In genomic region chr1:70666381-70667140, GRCh38 we compare ENCODE assay signal across 12 cellular contexts.
"Had no signal": no experiment of that assay in that cellular context is flagged by ENCODE, and none has a peak within 500 bp of the region (broad histone marks: within the 10 kb centered on the region; RNA-seq: fewer than 3 reads in every experiment).

No MANE protein-coding gene starts in this region.

- H3K4me1 ChIP-seq: thyroid gland had no signal

- H3K9me3 Mint-ChIP-seq: activated CD4-positive, alpha-beta memory T cell treated with anti-CD3 and anti-CD28 coated beads for 36 hours; activated naive CD8-positive, alpha-beta T cell treated with anti-CD3 and anti-CD28 coated beads for 36 hours; activated T-cell treated with anti-CD3 and anti-CD28 coated beads, Interleukin-2, amount 50 U/mL, for 72 hours; natural killer cell treated with Interleukin-12 subunit alpha and Interleukin-12 subunit beta and Interleukin-15 and Interleukin-18, amount 100 ng/mL, for 72 hours; stimulated activated effector memory CD8-positive, alpha-beta T cell treated with anti-CD3 and anti-CD28 coated beads, Interleukin-12 subunit alpha, Interleukin-12 subunit beta, amount 100 ng/mL, for 72 hours had no signal

- H3K27ac Mint-ChIP-seq: activated CD4-positive, alpha-beta memory T cell treated with anti-CD3 and anti-CD28 coated beads for 36 hours; activated naive CD8-positive, alpha-beta T cell treated with anti-CD3 and anti-CD28 coated beads for 36 hours; activated T-cell treated with anti-CD3 and anti-CD28 coated beads, Interleukin-2, amount 50 U/mL, for 72 hours; natural killer cell treated with Interleukin-12 subunit alpha and Interleukin-12 subunit beta and Interleukin-15 and Interleukin-18, amount 100 ng/mL, for 72 hours; stimulated activated effector memory CD8-positive, alpha-beta T cell treated with anti-CD3 and anti-CD28 coated beads, Interleukin-12 subunit alpha, Interleukin-12 subunit beta, amount 100 ng/mL, for 72 hours had no signal

- ATAC-seq: activated T-cell treated with anti-CD3 and anti-CD28 coated beads, Interleukin-2, amount 50 U/mL, for 72 hours; natural killer cell treated with Interleukin-12 subunit alpha and Interleukin-12 subunit beta and Interleukin-15 and Interleukin-18, amount 100 ng/mL, for 72 hours; stimulated activated effector memory CD8-positive, alpha-beta T cell treated with anti-CD3 and anti-CD28 coated beads, Interleukin-12 subunit alpha, Interleukin-12 subunit beta, amount 100 ng/mL, for 72 hours had no signal

- H3K4me3 Mint-ChIP-seq: activated CD4-positive, alpha-beta memory T cell treated with anti-CD3 and anti-CD28 coated beads for 36 hours; activated naive CD8-positive, alpha-beta T cell treated with anti-CD3 and anti-CD28 coated beads for 36 hours; activated T-cell treated with anti-CD3 and anti-CD28 coated beads, Interleukin-2, amount 50 U/mL, for 72 hours; natural killer cell treated with Interleukin-12 subunit alpha and Interleukin-12 subunit beta and Interleukin-15 and Interleukin-18, amount 100 ng/mL, for 72 hours; stimulated activated effector memory CD8-positive, alpha-beta T cell treated with anti-CD3 and anti-CD28 coated beads, Interleukin-12 subunit alpha, Interleukin-12 subunit beta, amount 100 ng/mL, for 72 hours had no signal

- H3K27me3 ChIP-seq: thyroid gland had no signal

- H3K36me3 Mint-ChIP-seq: activated CD4-positive, alpha-beta memory T cell treated with anti-CD3 and anti-CD28 coated beads for 36 hours; activated naive CD8-positive, alpha-beta T cell treated with anti-CD3 and anti-CD28 coated beads for 36 hours; natural killer cell treated with Interleukin-12 subunit alpha and Interleukin-12 subunit beta and Interleukin-15 and Interleukin-18, amount 100 ng/mL, for 72 hours; stimulated activated effector memory CD8-positive, alpha-beta T cell treated with anti-CD3 and anti-CD28 coated beads, Interleukin-12 subunit alpha, Interleukin-12 subunit beta, amount 100 ng/mL, for 72 hours had no signal

- DNase-seq: activated CD4-positive, alpha-beta memory T cell treated with anti-CD3 and anti-CD28 coated beads for 36 hours; activated gamma-delta T cell treated with Interleukin-2 at 50 U/mL for 16 hours; activated naive CD8-positive, alpha-beta T cell treated with anti-CD3 and anti-CD28 coated beads for 36 hours; activated T-cell treated with anti-CD3 and anti-CD28 coated beads, Interleukin-2, amount 50 U/mL, for 72 hours; anterior cingulate cortex; foreskin melanocyte; T-helper 9 cell; thyroid gland had no signal

- H3K9me3 ChIP-seq: thyroid gland had no signal

- H3K27ac ChIP-seq: thyroid gland, VCaP had no signal

- H3K4me1 Mint-ChIP-seq: activated naive CD8-positive, alpha-beta T cell treated with anti-CD3 and anti-CD28 coated beads for 36 hours; stimulated activated effector memory CD8-positive, alpha-beta T cell treated with anti-CD3 and anti-CD28 coated beads, Interleukin-12 subunit alpha, Interleukin-12 subunit beta, amount 100 ng/mL, for 72 hours had no signal

- H3K36me3 ChIP-seq: thyroid gland had no signal

- H3K27me3 Mint-ChIP-seq: activated CD4-positive, alpha-beta memory T cell treated with anti-CD3 and anti-CD28 coated beads for 36 hours had no signal

- H3K4me2 ChIP-seq: smooth muscle cell had no signal

- H3K4me3 ChIP-seq: smooth muscle cell, thyroid gland had no signal
